2 cellular contexts compared by ENCODE assay signal in genomic region chr6:73985891-73986290, GRCh38.
TF ChIP-seq lines count a peak whose summit lies in the region.

No MANE protein-coding gene starts in this region.

TF ChIP-seq in IMR-90, 13 proteins besides CTCF, POLR2A, EP300 and RAD21 (continued from another document):
- no peak for TF ChIP-seq MAZ (IDR thresholded peaks at IDR 0.05; ENCODE audit: borderline replicate concordance, low read depth, low read length)
- no peak for TF ChIP-seq FOS (IDR thresholded peaks at IDR 0.05; ENCODE audit: low read depth, low read length)
- no peak for TF ChIP-seq MXI1 (IDR thresholded peaks at IDR 0.05; ENCODE audit: borderline replicate concordance, low read depth, low read length)
- TF ChIP-seq CEBPB (IDR thresholded peaks at IDR 0.05; ENCODE audit: low read depth, low read length): no peak
- no peak for TF ChIP-seq ELK1 (IDR thresholded peaks at IDR 0.05; ENCODE audit: borderline replicate concordance, low read depth, low read length)
- TF ChIP-seq NFE2L2 (IDR thresholded peaks at IDR 0.05; ENCODE audit: low read depth, low read length): no peak
- no peak for TF ChIP-seq RFX5 (IDR thresholded peaks at IDR 0.05; ENCODE audit: low read depth, low read length)
- no peak for TF ChIP-seq RCOR1 (IDR thresholded peaks at IDR 0.05; ENCODE audit: insufficient replicate concordance, low read length)
- TF ChIP-seq BHLHE40 (IDR thresholded peaks at IDR 0.05; ENCODE audit: low read depth, low read length): no peak
- TF ChIP-seq SMC3 (IDR thresholded peaks at IDR 0.05; ENCODE audit: low read depth, low read length): no peak
- TF ChIP-seq USF2 (IDR thresholded peaks at IDR 0.05; ENCODE audit: low read depth, low read length): no peak

TF ChIP-seq in GM12878, 131 proteins besides CTCF, POLR2A, EP300 and RAD21 (continued from another document):
- TF ChIP-seq PRDM15 (CRISPR knock-in tag; IDR thresholded peaks at IDR 0.05): no peak
